36 cellular contexts compared by ENCODE assay signal in genomic region chr21:31295676-31296075, GRCh38.
"Had no signal": no experiment of that assay in that cellular context is flagged by ENCODE, and none has a peak within 500 bp of the region (broad histone marks: within the 10 kb centered on the region; RNA-seq: fewer than 3 reads in every experiment).

No MANE protein-coding gene starts in this region.

- H3K9me3 ChIP-seq: MG63 had no signal

- H3K4me3 ChIP-seq: MG63 had no signal

- H3K27me3 ChIP-seq: MG63 had no signal

- H3K36me3 ChIP-seq: MG63 had no signal

- DNase-seq: Karpas-422, Kasumi-1, MG63, MM.1S, MV-4-11, NCI-H1048, NCI-H1092, NCI-H1092 treated with DMSO at 0.1 percent for 48 hours, NCI-H1105, NCI-H1105 treated with DMSO at 0.1 percent for 48 hours, NCI-H1417, NCI-H1417 treated with DMSO at 0.1 percent for 48 hours, NCI-H1436, NCI-H1436 treated with DMSO at 0.1 percent for 48 hours, NCI-H146, NCI-H1694, NCI-H1694 treated with DMSO at 0.1 percent for 48 hours, NCI-H187, NCI-H187 treated with DMSO at 0.1 percent for 48 hours, NCI-H1930, NCI-H2029, NCI-H2029 treated with DMSO at 0.1 percent for 48 hours, NCI-H2081, NCI-H2081 treated with DMSO at 0.1 percent for 48 hours, NCI-H2107, NCI-H2171, NCI-H2171 treated with DMSO at 0.1 percent for 48 hours, NCI-H2227 treated with DMSO at 0.1 percent for 48 hours, NCI-H345, NCI-H446, NCI-H446 treated with DMSO at 0.1 percent for 48 hours, NCI-H510A, NCI-H510A treated with DMSO at 0.1 percent for 48 hours, NCI-H524, NCI-H524 treated with DMSO at 0.1 percent for 48 hours, NCI-H526 had no signal
